Comparison of ENCODE assay signal across 35 cellular contexts in genomic region chr18:78830826-78831225, GRCh38.
DNase-seq lines count a peak whose midpoint lies in the region; ATAC-seq and TF ChIP-seq lines count a peak whose summit lies in the region.
"Had no signal": no experiment of that assay in that cellular context is flagged by ENCODE, and none has a peak within 500 bp of the region (broad histone marks: within the 10 kb centered on the region; RNA-seq: fewer than 3 reads in every experiment).

No MANE protein-coding gene starts in this region.

- H2AK5ac ChIP-seq in neuronal stem cell (ENCODE audit: low read depth, low read length), result peak overlapping the region; percentile 41

- H3K36me3 Mint-ChIP-seq in osteocyte (ENCODE audit: unreplicated experiment), result no peaks in the 10 kb centered on the region
- H3K36me3 Mint-ChIP-seq: CD14-positive monocyte; CD4-positive, alpha-beta memory T cell; CD4-positive, CD25-positive, alpha-beta regulatory T cell; CD8-positive, alpha-beta T cell had no signal

- peak; percentile 24 for DNase-seq in H7
- no peak for DNase-seq in Panc1 (ENCODE audit: low read depth, low spot score)
- DNase-seq in neuronal stem cell (ENCODE audit: low spot score), result no peak
- DNase-seq in osteocyte (ENCODE audit: extremely low spot score, unreplicated experiment), result peak; percentile 80
- no peak for DNase-seq in prostate gland (ENCODE audit: low spot score)
- no peak for DNase-seq in dorsolateral prefrontal cortex
- no peak for DNase-seq in inferior parietal cortex (ENCODE audit: extremely low spot score)
- no peak for DNase-seq in PC-3
- DNase-seq: 8988T; ACHN; AML-193; BE2C; C1 segment of cervical spinal cord; Caco-2; Calu3; CD4-positive, alpha-beta memory T cell; CD4-positive, alpha-beta T cell; CD4-positive, CD25-positive, alpha-beta regulatory T cell; CD8-positive, alpha-beta memory T cell; CD8-positive, alpha-beta T cell; COR-L47; DMS 273 treated with DMSO at 0.1 percent for 48 hours; DMS153; DMS53; DMS79; DMS79 treated with DMSO at 0.1 percent for 48 hours; DND-41; EL had no signal

- H2BK5ac ChIP-seq in neuronal stem cell (ENCODE audit: low read length), result no peak overlapping the region

- H3K4me3 ChIP-seq in H7 (ENCODE audit: insufficient read depth, low read depth, low read length) (no peak overlapping the region), Panc1 (ENCODE audit: low read depth in 2 of 2, low read length in 2 of 2) (no peak overlapping the region), neuronal stem cell (ENCODE audit: low read length in 2 of 2) (no peak overlapping the region), prostate gland (no peak overlapping the region), dorsolateral prefrontal cortex (no peak overlapping the region), PC-3 (ENCODE audit: low read length) (no peak overlapping the region)
- H3K4me3 ChIP-seq: A549; BLaER1; BLaER1 treated with 17β-estradiol and CSF1 and Interleukin-3, amounts not matched to agents 10 nM and 100 nM had no signal

- no peak for TF ChIP-seq POLR2A in prostate gland (IDR thresholded peaks at IDR 0.05)

- H3K14ac ChIP-seq in neuronal stem cell (ENCODE audit: low read length), result no peak overlapping the region

- H3K9ac ChIP-seq in neuronal stem cell (ENCODE audit: low read depth, low read length, poor library complexity), result no peak overlapping the region
- H3K9ac ChIP-seq in PC-3 (ENCODE audit: low read length), result no peak overlapping the region
- H3K9ac ChIP-seq: BLaER1; BLaER1 treated with 17β-estradiol and CSF1 and Interleukin-3, amounts not matched to agents 10 nM and 100 nM had no signal

- peak overlapping the region; percentile 2 for H3K18ac ChIP-seq in neuronal stem cell (ENCODE audit: low read length)

- no peak overlapping the region for H4K91ac ChIP-seq in neuronal stem cell (ENCODE audit: low read depth, low read length, poor library complexity)

- H3K4me1 Mint-ChIP-seq in osteocyte (ENCODE audit: unreplicated experiment), result no peaks in the 10 kb centered on the region
- H3K4me1 Mint-ChIP-seq: B cell; CD14-positive monocyte; CD4-positive, alpha-beta memory T cell; CD8-positive, alpha-beta memory T cell had no signal

- no peaks in the 10 kb centered on the region for H3K79me2 ChIP-seq in PC-3 (ENCODE audit: low read length)

- ATAC-seq in Panc1 (peak; percentile 57; the same call in 1 of the 2 replicates), PC-3 (no peak)
- ATAC-seq: A549; CD8-positive, alpha-beta T cell had no signal

- CTCF ChIA-PET in Panc1 (lab: Charles Lee) (no interaction called here), PC-3 (lab: Charles Lee) (no interaction called here)

- no peaks in the 10 kb centered on the region for H3K27me3 Mint-ChIP-seq in osteocyte (ENCODE audit: unreplicated experiment)
- H3K27me3 Mint-ChIP-seq: B cell had no signal

- H3K27ac ChIP-seq in Panc1 (ENCODE audit: low read length), result no peak overlapping the region
- no peak overlapping the region for H3K27ac ChIP-seq in neuronal stem cell (replicated peaks; ENCODE audit: low read length)
- H3K27ac ChIP-seq in prostate gland, result no peak overlapping the region
- H3K27ac ChIP-seq in dorsolateral prefrontal cortex, result no peak overlapping the region
- H3K27ac ChIP-seq in PC-3 (ENCODE audit: low read length), result no peak overlapping the region
- H3K27ac ChIP-seq: 22Rv1; A549; BLaER1; BLaER1 treated with 17β-estradiol and CSF1 and Interleukin-3, amounts not matched to agents 10 nM and 100 nM; C4-2B had no signal

- H2BK12ac ChIP-seq in neuronal stem cell (ENCODE audit: low read length), result peak overlapping the region; percentile 3

- H3K27me3 ChIP-seq in H7 (ENCODE audit: control insufficient read depth, insufficient read depth, low read length) (no peaks in the 10 kb centered on the region), Panc1 (ENCODE audit: control insufficient read depth, insufficient read depth, low read length) (peaks cover 25% of the 10 kb centered on the region), neuronal stem cell (ENCODE audit: control insufficient read depth in 3 of 3, insufficient read depth in 3 of 3, low read depth in 1 of 3, low read length in 3 of 3) (peaks cover 0 to 3% (median 0%) of the 10 kb centered on the region in 3 experiments), prostate gland (replicated peaks; ENCODE audit: insufficient read depth) (no peaks in the 10 kb centered on the region), dorsolateral prefrontal cortex (peaks cover 0 to 44% (median 12%) of the 10 kb centered on the region in 45 donors), PC-3 (ENCODE audit: low read length) (peaks cover 60% of the 10 kb centered on the region)
- H3K27me3 ChIP-seq: BLaER1; BLaER1 treated with 17β-estradiol and CSF1 and Interleukin-3, amounts not matched to agents 10 nM and 100 nM had no signal

- TF ChIP-seq CTCF in Panc1 (IDR thresholded peaks at IDR 0.05), result no peak
- TF ChIP-seq CTCF in osteocyte (IDR thresholded peaks at IDR 0.05), result no peak
- TF ChIP-seq CTCF in prostate gland (IDR thresholded peaks at IDR 0.05), result no peak
- no peak for TF ChIP-seq CTCF in dorsolateral prefrontal cortex (IDR thresholded peaks at IDR 0.05 in 54 of 56, conservative IDR thresholded peaks at IDR 0.05 in 2 of 56; ENCODE audit: low read depth in 1 of 56, partially characterized antibody in 56 of 56)
- TF ChIP-seq CTCF in PC-3 (conservative IDR thresholded peaks at IDR 0.05; ENCODE audit: low read depth, low read length), result no peak

- H4K20me1 ChIP-seq in PC-3 (ENCODE audit: low read length), result no peaks in the 10 kb centered on the region
- H4K20me1 ChIP-seq: BLaER1; BLaER1 treated with 17β-estradiol and CSF1 and Interleukin-3, amounts not matched to agents 10 nM and 100 nM had no signal

- H3K4me1 ChIP-seq in Panc1 (ENCODE audit: control insufficient read depth, insufficient read depth, low read length), result no peaks in the 10 kb centered on the region
- H3K4me1 ChIP-seq in neuronal stem cell (ENCODE audit: control insufficient read depth in 2 of 2, insufficient read depth in 1 of 2, low read depth in 1 of 2, low read length in 2 of 2), result peaks cover 0 to 14% of the 10 kb centered on the region in 2 donors
- no peaks in the 10 kb centered on the region for H3K4me1 ChIP-seq in prostate gland (replicated peaks)
- no peaks in the 10 kb centered on the region for H3K4me1 ChIP-seq in PC-3 (ENCODE audit: insufficient read depth, low read length)
- H3K4me1 ChIP-seq: A549; BE2C; BLaER1; BLaER1 treated with 17β-estradiol and CSF1 and Interleukin-3, amounts not matched to agents 10 nM and 100 nM; Caco-2 had no signal

- no peaks in the 10 kb centered on the region for H3K36me3 ChIP-seq in H7 (replicated peaks; ENCODE audit: control insufficient read depth, insufficient read depth, low read length)
- no peaks in the 10 kb centered on the region for H3K36me3 ChIP-seq in Panc1 (ENCODE audit: control insufficient read depth, insufficient read depth, low read length)
- H3K36me3 ChIP-seq in neuronal stem cell (replicated peaks in 1 of 2; ENCODE audit: control insufficient read depth in 2 of 2, insufficient read depth in 2 of 2, low read length in 2 of 2), result no peaks in the 10 kb centered on the region
- H3K36me3 ChIP-seq in prostate gland, result no peaks in the 10 kb centered on the region
- H3K36me3 ChIP-seq in PC-3 (ENCODE audit: low read depth, low read length), result no peaks in the 10 kb centered on the region
- H3K36me3 ChIP-seq: BE2C; BLaER1; BLaER1 treated with 17β-estradiol and CSF1 and Interleukin-3, amounts not matched to agents 10 nM and 100 nM had no signal

- no CpG with 5 or more reads among the region's 11 CpGs for WGBS in neuronal stem cell (ENCODE audit: extremely low coverage in 2 of 2, insufficient read length in 2 of 2, insufficient replicate concordance in 1 of 2), 2 donors
- WGBS in prostate gland, result 73% methylated on average over 11 of the region's 11 CpGs

- no peak overlapping the region for H4K8ac ChIP-seq in neuronal stem cell (ENCODE audit: low read depth, low read length)

- H3K27ac Mint-ChIP-seq in osteocyte (ENCODE audit: unreplicated experiment), result no peak overlapping the region
- H3K27ac Mint-ChIP-seq: B cell; CD4-positive, alpha-beta memory T cell; CD4-positive, alpha-beta T cell; CD4-positive, CD25-positive, alpha-beta regulatory T cell; CD8-positive, alpha-beta memory T cell; CD8-positive, alpha-beta T cell had no signal

- no peak overlapping the region for H3K23ac ChIP-seq in neuronal stem cell (ENCODE audit: low read depth, low read length, poor library complexity)

- H3K79me1 ChIP-seq in neuronal stem cell (ENCODE audit: low read depth, low read length), result no peaks in the 10 kb centered on the region

- in situ Hi-C loops in Panc1 (cut with HindIII; ENCODE audit: low pct_unique_long_range_greater_than_20kb, low sequenced_read_pairs), result no loop called here

- H3K4ac ChIP-seq in neuronal stem cell (ENCODE audit: low read length), result no peak overlapping the region

- no peaks in the 10 kb centered on the region for H3F3A ChIP-seq in PC-3 (ENCODE audit: low read length, unreplicated experiment)

- H2BK15ac ChIP-seq in neuronal stem cell (ENCODE audit: low read length), result no peak overlapping the region

- H2AFZ ChIP-seq in neuronal stem cell (ENCODE audit: low read length) (no peak overlapping the region), PC-3 (ENCODE audit: low read length) (no peak overlapping the region)

- no peak overlapping the region for H3K4me3 Mint-ChIP-seq in osteocyte (ENCODE audit: unreplicated experiment)
- H3K4me3 Mint-ChIP-seq: B cell; CD14-positive monocyte; CD4-positive, alpha-beta memory T cell; CD4-positive, alpha-beta T cell; CD4-positive, CD25-positive, alpha-beta regulatory T cell; CD8-positive, alpha-beta memory T cell; CD8-positive, alpha-beta T cell had no signal

- peaks cover 25% of the 10 kb centered on the region for H3K9me3 Mint-ChIP-seq in osteocyte (ENCODE audit: unreplicated experiment)
- H3K9me3 Mint-ChIP-seq: CD4-positive, alpha-beta T cell; CD8-positive, alpha-beta T cell had no signal

- no peak overlapping the region for H3K4me2 ChIP-seq in neuronal stem cell (ENCODE audit: insufficient read depth, low read length, poor library complexity, severe bottlenecking)
- no peak overlapping the region for H3K4me2 ChIP-seq in PC-3 (ENCODE audit: low read length)
- H3K4me2 ChIP-seq: A549; BLaER1; BLaER1 treated with 17β-estradiol and CSF1 and Interleukin-3, amounts not matched to agents 10 nM and 100 nM had no signal

- no TSS peak for BruUV-seq in Panc1 (replicated peaks; lab: Mats Ljungman, UMichigan)
- no TSS peak for BruUV-seq in PC-3 (replicated peaks; lab: Mats Ljungman, UMichigan)

- no peaks in the 10 kb centered on the region for H3K9me3 ChIP-seq in Panc1 (ENCODE audit: control insufficient read depth, insufficient read depth, low read depth, low read length)
- no peaks in the 10 kb centered on the region for H3K9me3 ChIP-seq in neuronal stem cell (replicated peaks in 1 of 2; ENCODE audit: control insufficient read depth in 2 of 2, insufficient read depth in 1 of 2, low read depth in 1 of 2, low read length in 2 of 2)
- no peaks in the 10 kb centered on the region for H3K9me3 ChIP-seq in prostate gland
- H3K9me3 ChIP-seq in PC-3 (ENCODE audit: low read length), result no peaks in the 10 kb centered on the region
- H3K9me3 ChIP-seq: A549; BE2C; BLaER1; BLaER1 treated with 17β-estradiol and CSF1 and Interleukin-3, amounts not matched to agents 10 nM and 100 nM; Caco-2 had no signal

- H3K9me2 ChIP-seq in PC-3 (replicated peaks; ENCODE audit: low read length), result no peaks in the 10 kb centered on the region

- no peak overlapping the region for H2BK120ac ChIP-seq in neuronal stem cell (ENCODE audit: low read depth, low read length)

- intact Hi-C loops in Panc1 (cut with micrococcal nuclease; ENCODE audit: unreplicated experiment) (no loop called here), prostate gland (cut with DNase I) (no loop called here), dorsolateral prefrontal cortex (cut with DNase I) (no loop called here), PC-3 (cut with micrococcal nuclease) (no loop called here)

- POLR2A ChIA-PET in Panc1 (lab: Charles Lee), result no interaction called here
- POLR2A ChIA-PET in PC-3 (lab: Charles Lee; ENCODE audit: unreplicated experiment), result no interaction called here

Comparison
In these comparisons a context has a peak if more than half of its experiments do, and no peak if none do; other contexts are left out.
1. DNase-seq: peak in H7 (single experiment) and osteocyte (single experiment); none in Panc1 (single experiment), neuronal stem cell (single experiment), prostate gland (single experiment), dorsolateral prefrontal cortex (0 of 10), inferior parietal cortex (single experiment) and PC-3 (single experiment).